9 cellular contexts compared by ENCODE assay signal in the genomic region with DNA sequence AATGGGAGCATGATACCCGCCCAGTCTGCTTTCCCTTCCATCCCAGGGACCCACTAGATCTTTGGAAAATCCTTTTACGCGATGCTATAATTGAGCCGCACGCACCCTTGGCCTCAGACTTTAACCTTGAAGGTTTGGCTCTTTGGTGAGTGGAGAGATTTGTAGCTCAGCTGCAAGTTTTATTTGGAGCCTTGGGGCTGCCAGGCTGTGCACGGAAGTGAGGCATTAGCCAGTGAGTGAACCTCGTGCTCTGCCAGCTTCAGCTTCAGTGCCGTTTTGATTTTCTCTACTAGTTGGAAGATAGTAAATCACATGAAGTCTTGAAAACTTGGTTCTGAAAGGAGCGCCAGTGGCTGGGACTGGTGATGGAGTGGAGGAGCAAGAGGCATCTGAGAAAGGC. TPM values are rescaled to one million over a fixed set of nuclear protein-coding genes. Genes with fewer than 3 reads are reported as not detected.
"Had no signal": no experiment of that assay in that cellular context is flagged by ENCODE, and none has a peak within 500 bp of the region (broad histone marks: within the 10 kb centered on the region; RNA-seq: fewer than 3 reads in every experiment).

No MANE protein-coding gene starts in this region.

- H3K36me3 ChIP-seq: HAP-1 had no signal

- DNase-seq: GOT3, H7, HFFc6, IMR-90 had no signal

- H3K4me1 ChIP-seq: HAP-1 had no signal

- FAIRE-seq: HTR-8/SVneo, K562 had no signal

- H3K9me3 ChIP-seq: HAP-1 had no signal

- H3K4me3 ChIP-seq: HAP-1, K562 had no signal

RNA-seq across cellular contexts. Expression of a gene that starts 17.3 kb away (rescaled TPM):
- total RNA-seq: HFFc6, HT-29, IMR-90, K562 had no signal
- polyA plus RNA-seq: IMR-90 had no signal

RNA-seq across cellular contexts. Expression of a gene that starts 43.3 kb away (rescaled TPM):
- total RNA-seq: H4, H7, HFFc6, HT-29, IMR-90, K562 had no signal
- polyA plus RNA-seq: IMR-90, K562 had no signal
